In the genomic region with DNA sequence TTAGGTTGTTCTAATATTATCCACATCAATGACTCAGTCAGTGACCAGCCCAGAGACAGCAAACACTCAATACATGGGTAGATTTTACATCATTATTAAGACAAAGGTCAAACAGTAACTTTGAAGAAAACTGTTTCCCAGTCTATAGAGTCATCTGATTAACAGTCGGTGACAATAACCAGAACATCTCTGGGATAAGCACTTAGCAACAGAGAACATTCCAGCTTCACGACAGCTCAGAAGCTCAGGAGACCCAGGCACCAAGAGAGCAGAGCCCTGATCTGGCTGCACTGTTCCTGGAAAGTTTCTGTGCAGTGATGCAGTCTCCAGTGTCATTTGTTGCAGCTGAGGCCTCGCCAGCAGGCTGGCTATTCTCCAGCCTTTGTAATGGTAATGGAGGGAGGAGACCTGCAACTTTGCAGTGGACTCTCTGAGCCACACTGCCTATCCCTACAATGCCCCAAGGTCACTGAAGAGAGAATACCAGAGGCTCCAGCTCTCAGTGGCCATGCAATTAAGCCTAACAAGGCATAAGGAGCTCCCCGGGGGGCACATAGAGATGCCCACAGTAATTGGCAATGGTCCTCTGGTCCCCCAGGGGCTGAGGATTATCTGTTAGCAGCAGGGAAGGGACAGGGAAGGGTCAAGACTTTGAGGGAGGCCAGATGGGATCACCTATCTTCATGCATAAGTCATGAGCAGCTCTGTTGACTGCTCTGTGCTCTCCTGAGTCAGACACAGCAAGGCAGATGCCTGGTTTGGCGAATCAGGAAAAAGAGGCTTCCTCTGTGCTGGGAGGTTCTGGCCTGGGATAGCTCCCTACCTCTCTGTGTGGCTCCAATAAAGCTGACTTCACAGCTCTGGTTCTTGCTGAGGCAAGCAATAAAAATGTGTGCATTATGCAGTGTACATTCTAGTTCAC, we compare ENCODE assay signal across 16 cellular contexts.
DNase-seq lines count a peak whose midpoint lies in the region; FAIRE-seq and TF ChIP-seq lines count a peak whose summit lies in the region.
"Had no signal": no experiment of that assay in that cellular context is flagged by ENCODE, and none has a peak within 500 bp of the region (broad histone marks: within the 10 kb centered on the region; RNA-seq: fewer than 3 reads in every experiment).

No MANE protein-coding gene starts in this region.

- in situ Hi-C loops in Caki2 (cut with HindIII; ENCODE audit: low pct_unique_long_range_greater_than_20kb, low sequenced_read_pairs) = no loop called here

- intact Hi-C loops in dorsolateral prefrontal cortex (cut with DNase I) = no loop called here

- TF ChIP-seq POLR2A in GM12892 (IDR thresholded peaks at IDR 0.05; ENCODE audit: low read depth, low read length) (no peak), suprapubic skin (IDR thresholded peaks at IDR 0.05) (no peak)

- TF ChIP-seq CTCF in dorsolateral prefrontal cortex (IDR thresholded peaks at IDR 0.05 in 54 of 56, conservative IDR thresholded peaks at IDR 0.05 in 2 of 56; ENCODE audit: low read depth in 1 of 56, partially characterized antibody in 56 of 56) (no peak), suprapubic skin (IDR thresholded peaks at IDR 0.05) (no peak)

- peak; percentile 4 for DNase-seq in Caki2 (ENCODE audit: low read depth)
- DNase-seq in NCI-H146 (lab: John Stamatoyannopoulos, UW) = peak; percentile 89
- DNase-seq in medulla oblongata (ENCODE audit: extremely low spot score) = peak; percentile 21
- no peak for DNase-seq in cerebellar nuclear complex (lab: John Stamatoyannopoulos, UW)
- no peak for DNase-seq in GM12892 (ENCODE audit: insufficient read length)
- no peak for DNase-seq in dorsolateral prefrontal cortex
- DNase-seq in suprapubic skin (ENCODE audit: low spot score in 2 of 2) = no peak
- DNase-seq: activated CD4-positive, CD25-positive, alpha-beta regulatory T cell treated with anti-CD3 and anti-CD28 coated beads, Interleukin-2, amount 50 U/mL, for 72 hours; caudate nucleus; kidney glomerular epithelial cell; SIG-M5; stimulated activated CD4-positive, alpha-beta T cell treated with anti-CD3 and anti-CD28 coated beads, Interleukin-15, amount 100 ng/mL, for 24 hours; stimulated activated CD8-positive, alpha-beta memory T cell treated with anti-CD3 and anti-CD28 coated beads, Interleukin-4, amount 100 ng/mL, for 48 hours had no signal

- H3K27ac ChIP-seq in ectodermal cell (ENCODE audit: insufficient read depth, low read depth, low read length, poor library complexity, severe bottlenecking) = peak overlapping the region; percentile 45
- no peak overlapping the region for H3K27ac ChIP-seq in dorsolateral prefrontal cortex
- H3K27ac ChIP-seq in suprapubic skin = no peak overlapping the region
- H3K27ac ChIP-seq: esophagus muscularis mucosa had no signal

- H3K4me3 ChIP-seq in ectodermal cell (ENCODE audit: insufficient read depth, low read depth, low read length) (no peak overlapping the region), dorsolateral prefrontal cortex (no peak overlapping the region), suprapubic skin (no peak overlapping the region)
- H3K4me3 ChIP-seq: esophagus muscularis mucosa had no signal

- TF ChIP-seq EP300 in suprapubic skin (IDR thresholded peaks at IDR 0.05) = no peak

- H3K36me3 ChIP-seq in ectodermal cell (ENCODE audit: control insufficient read depth, insufficient read depth, low read length) = no peaks in the 10 kb centered on the region
- H3K36me3 ChIP-seq in suprapubic skin = no peaks in the 10 kb centered on the region
- H3K36me3 ChIP-seq: esophagus muscularis mucosa had no signal

- H3K4me1 ChIP-seq in ectodermal cell (ENCODE audit: control insufficient read depth, insufficient read depth, low read length) = peaks cover 33% of the 10 kb centered on the region
- peaks cover 16% of the 10 kb centered on the region for H3K4me1 ChIP-seq in suprapubic skin

- no peak for FAIRE-seq in GM12892 (lab: Jason Lieb, UNC)
- FAIRE-seq: urothelium cell line had no signal

- no peaks in the 10 kb centered on the region for H3K27me3 ChIP-seq in ectodermal cell (ENCODE audit: control insufficient read depth, insufficient read depth, low read length, poor library complexity, severe bottlenecking)
- no peaks in the 10 kb centered on the region for H3K27me3 ChIP-seq in dorsolateral prefrontal cortex
- H3K27me3 ChIP-seq in suprapubic skin = no peaks in the 10 kb centered on the region
- H3K27me3 ChIP-seq: esophagus muscularis mucosa had no signal

- H3K9me3 ChIP-seq in ectodermal cell (ENCODE audit: control insufficient read depth, low read length) (no peaks in the 10 kb centered on the region), suprapubic skin (no peaks in the 10 kb centered on the region)
- H3K9me3 ChIP-seq: esophagus muscularis mucosa had no signal

- WGBS in ectodermal cell, 2 experiments = 23 to 26% methylated on average over 5 of the region's 5 CpGs
- WGBS in suprapubic skin = 62% methylated on average over 5 of the region's 5 CpGs

Comparison
In these comparisons a context has a peak if more than half of its experiments do, and no peak if none do; other contexts are left out.
1. DNase-seq: peak in Caki2 (single experiment), NCI-H146 (single experiment) and medulla oblongata (single experiment); none in cerebellar nuclear complex (0 of 2), GM12892 (single experiment), dorsolateral prefrontal cortex (0 of 10) and suprapubic skin (0 of 2).